8 cellular contexts compared by ENCODE assay signal in the genomic region with DNA sequence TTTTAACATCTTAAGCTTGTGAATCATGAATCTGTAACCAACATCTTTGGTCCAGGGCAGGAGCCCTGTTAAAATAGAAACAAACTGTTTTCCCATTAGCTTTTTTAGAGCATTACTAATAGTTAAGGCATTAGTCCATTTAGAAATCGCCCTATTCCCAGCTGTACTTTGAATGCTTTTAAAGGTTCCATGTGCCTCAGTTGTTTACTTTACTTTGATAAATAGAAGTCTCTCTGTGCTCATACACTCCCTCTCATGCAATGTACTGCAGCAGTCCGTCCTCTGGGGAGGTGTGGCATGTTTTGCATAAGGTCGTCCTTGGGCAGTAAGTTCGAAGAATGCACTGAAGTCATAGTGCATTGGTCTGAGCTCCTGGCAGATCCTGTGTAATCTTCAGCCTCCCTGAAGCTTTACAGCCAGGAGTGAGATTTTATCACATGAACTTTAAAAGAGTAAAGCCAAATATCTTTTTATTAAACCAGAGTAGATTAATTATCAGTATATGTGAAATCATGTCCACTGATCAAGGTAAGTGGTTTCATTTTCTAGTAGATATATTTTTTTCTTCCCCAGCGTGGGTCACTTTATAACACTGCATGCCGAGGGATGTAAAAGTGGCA.
A peak's percentile ranks its signal among the peaks of the same experiment; 100 is the strongest.
DNase-seq lines count a peak whose midpoint lies in the region; ATAC-seq and FAIRE-seq lines count a peak whose summit lies in the region.

No MANE protein-coding gene starts in this region.

- H3K18ac ChIP-seq in mesendoderm (ENCODE audit: low read length), result no peak overlapping the region

- peak; percentile 5 for FAIRE-seq in urothelium cell line (lab: Jason Lieb, UNC)

- H2BK15ac ChIP-seq in mesendoderm (replicated peaks; ENCODE audit: low read depth), result no peak overlapping the region

- DNase-seq in GF-D8 (lab: John Stamatoyannopoulos, UW) (peak; percentile 42), HAP-1 (ENCODE audit: low spot score in 2 of 2) (peak; percentile 55 to 57), NCI-H69 (lab: John Stamatoyannopoulos, UW) (peak; percentile 77), dedifferentiated amniotic fluid mesenchymal stem cell (ENCODE audit: extremely low spot score) (peak; percentile 52), mesendoderm (peak; percentile 76), urothelium cell line (ENCODE audit: low spot score) (peak; percentile 62)
- DNase-seq in activated CD4-positive, alpha-beta T cell treated with anti-CD3 and anti-CD28 coated beads, Interleukin-2, amount 50 U/mL, for 48 hours, result no peak

- no peak overlapping the region for H2BK120ac ChIP-seq in mesendoderm (ENCODE audit: low read depth, low read length)

- H4K8ac ChIP-seq in mesendoderm (ENCODE audit: low read depth, low read length), result no peak overlapping the region

- no peak overlapping the region for H3K4ac ChIP-seq in mesendoderm (ENCODE audit: low read depth, low read length)

- H3K4me1 ChIP-seq in HAP-1 (peaks cover 10% of the 10 kb centered on the region), mesendoderm (ENCODE audit: control insufficient read depth, low read depth, low read length) (no peaks in the 10 kb centered on the region)

- H3K36me3 ChIP-seq in HAP-1 (replicated peaks), result no peaks in the 10 kb centered on the region
- no peaks in the 10 kb centered on the region for H3K36me3 ChIP-seq in mesendoderm (ENCODE audit: control insufficient read depth, insufficient read depth, low read length)

- no peak overlapping the region for H3K4me2 ChIP-seq in mesendoderm (ENCODE audit: low read length)

- no peak overlapping the region for H3K23ac ChIP-seq in mesendoderm (ENCODE audit: low read length)

- no peak for ATAC-seq in GM19455 (IDR thresholded peaks at IDR 0.05; ENCODE audit: unreplicated experiment)

- H3K4me3 ChIP-seq in HAP-1 (no peak overlapping the region), mesendoderm (ENCODE audit: low read length) (no peak overlapping the region)

- H2BK5ac ChIP-seq in mesendoderm (ENCODE audit: low read length), result no peak overlapping the region

- H3K27ac ChIP-seq in mesendoderm (ENCODE audit: low read depth, low read length), result no peak overlapping the region

- in situ Hi-C loops in HAP-1 (cut with MboI; ENCODE audit: low sequenced_read_pairs), result no loop called here

- no CpG with 5 or more reads among the region's 6 CpGs for WGBS in mesendoderm (ENCODE audit: extremely low coverage, insufficient coverage, low lambda C conversion rate)

- H4K5ac ChIP-seq in mesendoderm (ENCODE audit: low read length), result no peak overlapping the region

- H3K9me3 ChIP-seq in HAP-1, result no peaks in the 10 kb centered on the region

- H3K56ac ChIP-seq in mesendoderm (ENCODE audit: low read length), result no peak overlapping the region

- H3K9ac ChIP-seq in mesendoderm (ENCODE audit: low read length), result no peak overlapping the region

- no peaks in the 10 kb centered on the region for H3K27me3 ChIP-seq in HAP-1 (ENCODE audit: low read depth)
- no peaks in the 10 kb centered on the region for H3K27me3 ChIP-seq in mesendoderm (ENCODE audit: insufficient read depth, low read length, poor library complexity)

- H2AK5ac ChIP-seq in mesendoderm (ENCODE audit: low read length), result no peak overlapping the region

- H3K79me2 ChIP-seq in mesendoderm (ENCODE audit: control insufficient read depth, insufficient read depth, low read length), result peaks cover 3% of the 10 kb centered on the region

- H3K79me1 ChIP-seq in mesendoderm (ENCODE audit: low read length), result peaks cover 4% of the 10 kb centered on the region

Comparison
In these comparisons a context has a peak if more than half of its experiments do, and no peak if none do; other contexts are left out.
1. DNase-seq: peak in GF-D8 (single experiment), HAP-1 (2 of 2), NCI-H69 (single experiment), dedifferentiated amniotic fluid mesenchymal stem cell (single experiment), mesendoderm (single experiment) and urothelium cell line (single experiment); none in activated CD4-positive, alpha-beta T cell treated with anti-CD3 and anti-CD28 coated beads, Interleukin-2, amount 50 U/mL, for 48 hours (0 of 2).